ENCODE assay signal across 13 cellular contexts in the genomic region with DNA sequence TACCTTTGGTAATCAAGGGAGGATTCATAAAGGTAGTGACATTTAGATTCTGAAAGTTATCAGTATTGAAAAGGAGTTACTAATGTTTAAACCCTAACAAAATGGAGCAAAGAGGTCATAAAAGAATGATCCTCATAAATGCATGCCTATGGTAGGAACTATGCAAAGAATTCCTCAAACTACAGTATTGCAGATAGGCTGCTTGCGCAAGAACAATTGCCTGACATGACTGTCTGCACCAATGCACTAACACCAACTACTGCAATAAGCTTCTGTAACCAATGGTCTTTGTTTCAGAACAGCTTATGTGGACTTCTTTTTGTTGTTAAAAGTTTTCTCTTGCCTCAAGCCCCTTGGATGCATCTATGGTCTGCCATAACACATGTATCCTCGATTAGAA.
DNase-seq lines count a peak whose midpoint lies in the region; ATAC-seq and TF ChIP-seq lines count a peak whose summit lies in the region.
"Had no signal": no experiment of that assay in that cellular context is flagged by ENCODE, and none has a peak within 500 bp of the region (broad histone marks: within the 10 kb centered on the region; RNA-seq: fewer than 3 reads in every experiment).

No MANE protein-coding gene starts in this region.

- no peak overlapping the region for H3K4me2 ChIP-seq in osteoblast (ENCODE audit: insufficient read depth, low read length)

- no peaks in the 10 kb centered on the region for H3K27me3 ChIP-seq in osteoblast (ENCODE audit: insufficient read depth, low read length)

- no peaks in the 10 kb centered on the region for H3K36me3 ChIP-seq in osteoblast (ENCODE audit: insufficient read depth, low read length)
- H3K36me3 ChIP-seq: prostate gland had no signal

- H3K4me3 ChIP-seq in osteoblast (ENCODE audit: insufficient read depth, low read length): no peak overlapping the region
- H3K4me3 ChIP-seq: K562, prostate gland had no signal

- no peaks in the 10 kb centered on the region for H3K4me1 ChIP-seq in osteoblast (ENCODE audit: insufficient read depth, low read length)
- H3K4me1 ChIP-seq: prostate gland had no signal

- DNase-seq in AG08395 (ENCODE audit: low spot score): peak; percentile 39
- DNase-seq in HS-5 (ENCODE audit: low read depth): peak; percentile 45
- peak; percentile 22 for DNase-seq in astrocyte of the hippocampus (ENCODE audit: low read depth, low spot score)
- peak; percentile 7 for DNase-seq in glomerular visceral epithelial cell (ENCODE audit: extremely low spot score)
- no peak for DNase-seq in left colon
- DNase-seq in cerebellar cortex (ENCODE audit: low spot score): no peak
- DNase-seq in osteoblast (ENCODE audit: insufficient read length, low spot score, missing footprints): no peak
- DNase-seq: DMS53, kidney glomerular epithelial cell, NCI-H526 had no signal

- no peak for ATAC-seq in left colon
- no peak for ATAC-seq in GM21515 (IDR thresholded peaks at IDR 0.05; ENCODE audit: unreplicated experiment)
- ATAC-seq: K562 had no signal

- no peak overlapping the region for H3K27ac ChIP-seq in osteoblast (ENCODE audit: low read depth, low read length)
- H3K27ac ChIP-seq: prostate gland had no signal

- H3K9me3 ChIP-seq in osteoblast (ENCODE audit: low read depth, low read length): no peaks in the 10 kb centered on the region
- H3K9me3 ChIP-seq: prostate gland had no signal

- TF ChIP-seq CTCF in osteoblast (IDR thresholded peaks at IDR 0.05; ENCODE audit: extremely low read depth, low read depth, low read length): no peak

- intact Hi-C loops in left colon (cut with DNase I, micrococcal nuclease): no loop called here

- no peak overlapping the region for H2AFZ ChIP-seq in osteoblast (ENCODE audit: low read length)

- no peaks in the 10 kb centered on the region for H4K20me1 ChIP-seq in osteoblast (ENCODE audit: insufficient read depth, low read length)

- H3K79me2 ChIP-seq in osteoblast (ENCODE audit: insufficient read depth, low read length): no peaks in the 10 kb centered on the region

Comparison
In these comparisons a context has a peak if more than half of its experiments do, and no peak if none do; other contexts are left out.
1. DNase-seq: peak in AG08395 (single experiment), HS-5 (single experiment), astrocyte of the hippocampus (single experiment) and glomerular visceral epithelial cell (single experiment); none in left colon (0 of 2), cerebellar cortex (single experiment) and osteoblast (single experiment).